In the genomic region with DNA sequence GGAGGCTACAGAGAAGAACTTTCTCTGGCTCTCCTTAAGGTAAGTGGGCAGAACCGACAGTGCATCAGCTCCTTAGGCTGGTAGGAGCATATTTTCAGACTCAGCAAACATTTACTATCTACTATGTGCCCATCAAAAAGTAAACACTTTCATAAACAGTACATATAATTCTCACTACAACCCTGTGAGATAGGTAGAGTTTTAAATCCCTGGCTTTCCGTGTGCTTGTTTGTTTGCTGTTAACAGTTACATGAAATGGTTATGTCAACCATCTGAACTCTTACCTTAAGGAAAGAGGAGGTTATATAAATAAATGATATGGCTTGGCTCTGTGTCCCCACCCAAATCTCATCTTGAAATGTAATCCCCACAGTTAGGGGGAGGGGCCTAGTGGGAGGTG, we compare ENCODE assay signal across 21 cellular contexts.
"Had no signal": no experiment of that assay in that cellular context is flagged by ENCODE, and none has a peak within 500 bp of the region (broad histone marks: within the 10 kb centered on the region; RNA-seq: fewer than 3 reads in every experiment).

No MANE protein-coding gene starts in this region.

- H3K27me3 ChIP-seq: colonic mucosa, left lung had no signal

- H3K4me3 ChIP-seq: colonic mucosa, esophagus squamous epithelium, gastrocnemius medialis, heart right ventricle, left lung, lower lobe of right lung, mucosa of descending colon had no signal

- H3K27ac ChIP-seq: colonic mucosa, epithelial cell of prostate, esophagus squamous epithelium, gastrocnemius medialis, heart right ventricle, left lung, lower lobe of right lung had no signal

- H3K36me3 ChIP-seq: colonic mucosa, esophagus squamous epithelium, gastrocnemius medialis, heart right ventricle, left lung, lower lobe of right lung had no signal

- H3K4me1 ChIP-seq: colonic mucosa, gastrocnemius medialis, heart right ventricle, left lung, lower lobe of right lung had no signal

- ATAC-seq: effector memory CD8-positive, alpha-beta T cell; gastrocnemius medialis; heart right ventricle; left cardiac atrium; left lung; left ventricle myocardium superior; lower lobe of right lung; mucosa of descending colon had no signal

- DNase-seq: colonic mucosa; cortex of kidney; effector CD8-positive, alpha-beta T cell; effector memory CD8-positive, alpha-beta T cell; erythroblast; esophagus squamous epithelium; foreskin fibroblast; foreskin melanocyte; gastrocnemius medialis; glutamatergic neuron; head of caudate nucleus; heart right ventricle; hippocampal formation; left cardiac atrium; left lung; left ventricle myocardium superior; lower lobe of right lung; mesenchymal stem cell; mucosa of descending colon; naive B cell had no signal

- H3K9me3 ChIP-seq: colonic mucosa, esophagus squamous epithelium, gastrocnemius medialis, heart right ventricle, left lung, lower lobe of right lung, mucosa of descending colon had no signal
